ENCODE assay signal across 8 cellular contexts in genomic region chr7:21253740-21254687, GRCh38.
A peak's percentile ranks its signal among the peaks of the same experiment; 100 is the strongest.
DNase-seq lines count a peak whose midpoint lies in the region; ATAC-seq and TF ChIP-seq lines count a peak whose summit lies in the region.

No MANE protein-coding gene starts in this region.

- no peak overlapping the region for H3K4me3 Mint-ChIP-seq in activated naive CD8-positive, alpha-beta T cell treated with anti-CD3 and anti-CD28 coated beads, Interleukin-2, amount 50 U/mL, for 24 hours

- H3K4me1 ChIP-seq in iPS DF 6.9 (ENCODE audit: control insufficient read depth, insufficient read depth, low read length): no peaks in the 10 kb centered on the region

- no peaks in the 10 kb centered on the region for H3K36me3 Mint-ChIP-seq in activated naive CD8-positive, alpha-beta T cell treated with anti-CD3 and anti-CD28 coated beads, Interleukin-2, amount 50 U/mL, for 24 hours (ENCODE audit: low read depth)

- H3K4me3 ChIP-seq in LNCaP clone FGC (ENCODE audit: low read depth, low read length) (no peak overlapping the region), iPS DF 6.9 (ENCODE audit: low read length) (no peak overlapping the region)

- ATAC-seq in activated naive CD8-positive, alpha-beta T cell treated with anti-CD3 and anti-CD28 coated beads, Interleukin-2, amount 50 U/mL, for 24 hours: peak; percentile 81
- no peak for ATAC-seq in HG03108 (IDR thresholded peaks at IDR 0.05; ENCODE audit: unreplicated experiment)

- H3K9me3 ChIP-seq in iPS DF 6.9 (ENCODE audit: control insufficient read depth, insufficient read depth, low read length): no peaks in the 10 kb centered on the region

- DNase-seq in ACHN (peak; percentile 88), LNCaP clone FGC (ENCODE audit: low read depth) (no peak), RKO (ENCODE audit: low spot score) (peak; percentile 46), iPS DF 6.9 (ENCODE audit: low read depth, low spot score) (peak; percentile 55)
- DNase-seq in activated naive CD8-positive, alpha-beta T cell treated with anti-CD3 and anti-CD28 coated beads, Interleukin-2, amount 50 U/mL, for 24 hours: peak; percentile 48
- peak; percentile 14 to 20 for DNase-seq in stimulated activated CD4-positive, alpha-beta T cell treated with anti-CD3 and anti-CD28 coated beads, Interleukin-12 subunit alpha, Interleukin-12 subunit beta, amount 100 ng/mL, for 24 hours (ENCODE audit: low read depth in 2 of 2)

- in situ Hi-C loops in ACHN (cut with HindIII; ENCODE audit: low pct_ligation_motif_present, low pct_unique_long_range_greater_than_20kb, low sequenced_read_pairs): loop anchor here (25.0 kb wide), 1 partner anchor 508 kb away; no protein-coding TSS in a partner anchor

- WGBS in iPS DF 6.9 (ENCODE audit: insufficient coverage, insufficient read length): no CpG with 5 or more reads among the region's 18 CpGs

- no peak overlapping the region for H3K27ac Mint-ChIP-seq in activated naive CD8-positive, alpha-beta T cell treated with anti-CD3 and anti-CD28 coated beads, Interleukin-2, amount 50 U/mL, for 24 hours

- H3K9me3 Mint-ChIP-seq in activated naive CD8-positive, alpha-beta T cell treated with anti-CD3 and anti-CD28 coated beads, Interleukin-2, amount 50 U/mL, for 24 hours: no peaks in the 10 kb centered on the region

- H3K36me3 ChIP-seq in iPS DF 6.9 (ENCODE audit: control insufficient read depth, insufficient read depth, low read length): no peaks in the 10 kb centered on the region

- peaks cover 57% of the 10 kb centered on the region for H3K27me3 Mint-ChIP-seq in activated naive CD8-positive, alpha-beta T cell treated with anti-CD3 and anti-CD28 coated beads, Interleukin-2, amount 50 U/mL, for 24 hours

- H3K4me1 Mint-ChIP-seq in activated naive CD8-positive, alpha-beta T cell treated with anti-CD3 and anti-CD28 coated beads, Interleukin-2, amount 50 U/mL, for 24 hours: no peaks in the 10 kb centered on the region

- no peak overlapping the region for H3K27ac ChIP-seq in iPS DF 6.9 (ENCODE audit: low read length)

- H3K27me3 ChIP-seq in iPS DF 6.9 (ENCODE audit: control insufficient read depth, insufficient read depth, low read length): no peaks in the 10 kb centered on the region

- TF ChIP-seq CTCF in GM12872 (IDR thresholded peaks at IDR 0.05; ENCODE audit: insufficient read depth, low read depth, low read length): peak; percentile 56
- TF ChIP-seq CTCF in LNCaP clone FGC (IDR thresholded peaks at IDR 0.05; ENCODE audit: control insufficient read depth, extremely low read depth, insufficient read depth): peak; percentile 83
